Comparison of ENCODE assay signal across 11 cellular contexts in genomic region chr10:42755591-42756093, GRCh38. TPM values are rescaled to one million over a fixed set of nuclear protein-coding genes. Genes with fewer than 3 reads are reported as not detected.
DNase-seq lines count a peak whose midpoint lies in the region; ATAC-seq, FAIRE-seq and TF ChIP-seq lines count a peak whose summit lies in the region.
"Had no signal": no experiment of that assay in that cellular context is flagged by ENCODE, and none has a peak within 500 bp of the region (broad histone marks: within the 10 kb centered on the region; RNA-seq: fewer than 3 reads in every experiment).

No MANE protein-coding gene starts in this region.

- no peaks in the 10 kb centered on the region for H3K79me2 ChIP-seq in neural progenitor cell (ENCODE audit: low read depth)

- H3K9ac ChIP-seq in neural progenitor cell: no peak overlapping the region
- H3K9ac ChIP-seq: SK-N-SH had no signal

- H3K4me2 ChIP-seq in neural progenitor cell: peak overlapping the region; percentile 79

- H4K20me1 ChIP-seq in neural progenitor cell (ENCODE audit: low read depth): peaks cover 7% of the 10 kb centered on the region

- H3K4me3 ChIP-seq in left ventricle myocardium inferior (peak overlapping the region; percentile 72), right cardiac atrium (ENCODE audit: low read length) (no peak overlapping the region), neural progenitor cell (no peak overlapping the region)

- H3K27ac Mint-ChIP-seq in chondrocyte (ENCODE audit: unreplicated experiment): no peak overlapping the region
- H3K27ac Mint-ChIP-seq in neural progenitor cell: no peak overlapping the region

- no peaks in the 10 kb centered on the region for H3K36me3 Mint-ChIP-seq in chondrocyte (ENCODE audit: low read depth)
- no peaks in the 10 kb centered on the region for H3K36me3 Mint-ChIP-seq in neural progenitor cell

- DNase-seq in left ventricle myocardium inferior: no peak
- no peak for DNase-seq in right cardiac atrium
- no peak for DNase-seq in chondrocyte (ENCODE audit: low spot score)
- no peak for DNase-seq in neural progenitor cell (ENCODE audit: low spot score)
- DNase-seq in urothelium cell line (ENCODE audit: low spot score): no peak
- no peak for DNase-seq in NCI-H774 (lab: John Stamatoyannopoulos, UW)
- no peak for DNase-seq in stimulated activated CD4-positive, alpha-beta T cell treated with anti-CD3 and anti-CD28 coated beads, Interleukin-1b, Interleukin-23, amount 100 ng/mL, for 48 hours
- DNase-seq: activated CD4-positive, alpha-beta T cell treated with anti-CD3 and anti-CD28 coated beads, Interleukin-2, amount 50 U/mL, for 1 hour; NCI-H1694 treated with DMSO at 0.1 percent for 48 hours had no signal

- WGBS in right cardiac atrium: 70% methylated on average over 10 of the region's 10 CpGs

- peaks cover 7% of the 10 kb centered on the region for H3K4me1 Mint-ChIP-seq in chondrocyte (ENCODE audit: low read depth)
- no peaks in the 10 kb centered on the region for H3K4me1 Mint-ChIP-seq in neural progenitor cell

- H3F3A ChIP-seq in neural progenitor cell (ENCODE audit: low read depth): peaks cover 9% of the 10 kb centered on the region

- H3K4me1 ChIP-seq in left ventricle myocardium inferior: peaks cover 43% of the 10 kb centered on the region
- H3K4me1 ChIP-seq in right cardiac atrium (ENCODE audit: control insufficient read depth, insufficient read depth, low read length): no peaks in the 10 kb centered on the region
- H3K4me1 ChIP-seq in neural progenitor cell: peaks cover 3% of the 10 kb centered on the region

- TF ChIP-seq CTCF in left ventricle myocardium inferior (IDR thresholded peaks at IDR 0.05; ENCODE audit: borderline replicate concordance) (no peak), chondrocyte (IDR thresholded peaks at IDR 0.05) (no peak), neural progenitor cell (IDR thresholded peaks at IDR 0.05) (no peak)

- H3K27me3 ChIP-seq in left ventricle myocardium inferior (ENCODE audit: low read depth): peaks cover 69% of the 10 kb centered on the region
- H3K27me3 ChIP-seq in right cardiac atrium (ENCODE audit: control insufficient read depth, insufficient read depth): no peaks in the 10 kb centered on the region
- peaks cover 100% of the 10 kb centered on the region for H3K27me3 ChIP-seq in neural progenitor cell

- H3K36me3 ChIP-seq in left ventricle myocardium inferior: no peaks in the 10 kb centered on the region
- no peaks in the 10 kb centered on the region for H3K36me3 ChIP-seq in neural progenitor cell

- H3K27me3 Mint-ChIP-seq in chondrocyte (ENCODE audit: low read depth) (peaks cover 44% of the 10 kb centered on the region), neural progenitor cell (ENCODE audit: insufficient read depth, low read depth) (peaks cover 55% of the 10 kb centered on the region)

- H2AFZ ChIP-seq in neural progenitor cell (replicated peaks): no peak overlapping the region

- H3K9me3 Mint-ChIP-seq in chondrocyte (ENCODE audit: low read depth): no peaks in the 10 kb centered on the region
- H3K9me3 Mint-ChIP-seq in neural progenitor cell: no peaks in the 10 kb centered on the region

- H3K4me3 Mint-ChIP-seq in chondrocyte (ENCODE audit: unreplicated experiment) (peak overlapping the region; percentile 23), neural progenitor cell (peak overlapping the region; percentile 44)

- peak; percentile 79 for FAIRE-seq in urothelium cell line (lab: Jason Lieb, UNC)

- intact Hi-C loops in left ventricle myocardium inferior (cut with micrococcal nuclease): no loop called here
- intact Hi-C loops in right cardiac atrium (cut with DNase I): loop anchor here in 2 of 4 donors (10.0 kb wide), 1 partner anchor 349 kb away; no protein-coding TSS in a partner anchor

- H3K27ac ChIP-seq in left ventricle myocardium inferior (replicated peaks) (no peak overlapping the region), right cardiac atrium (ENCODE audit: low read length) (no peak overlapping the region), neural progenitor cell (no peak overlapping the region)

- H3K9me3 ChIP-seq in left ventricle myocardium inferior (replicated peaks) (no peaks in the 10 kb centered on the region), right cardiac atrium (ENCODE audit: control insufficient read depth, low read length) (no peaks in the 10 kb centered on the region), neural progenitor cell (ENCODE audit: low read depth) (no peaks in the 10 kb centered on the region)
- H3K9me3 ChIP-seq: SK-N-SH had no signal

- no peak for ATAC-seq in right cardiac atrium
- ATAC-seq in HG03045 (IDR thresholded peaks at IDR 0.05; ENCODE audit: unreplicated experiment): no peak

RNA-seq across cellular contexts. Expression of gene BMS1, which starts 27.0 kb away (rescaled TPM):
- total RNA-seq in left ventricle myocardium inferior (14.6 TPM), right cardiac atrium (10 to 100 TPM; 10.6 to 13.1 (median 12.1) TPM), chondrocyte (13.9 to 19.3 TPM (median 14.1 TPM) in 3 replicates), neural progenitor cell (ENCODE audit: low replicate concordance) (26.4 and 34.5 TPM in 2 replicates)
- 6.8 TPM for polyA plus RNA-seq in right cardiac atrium
